Comparison of ENCODE assay signal across 18 cellular contexts in the genomic region with DNA sequence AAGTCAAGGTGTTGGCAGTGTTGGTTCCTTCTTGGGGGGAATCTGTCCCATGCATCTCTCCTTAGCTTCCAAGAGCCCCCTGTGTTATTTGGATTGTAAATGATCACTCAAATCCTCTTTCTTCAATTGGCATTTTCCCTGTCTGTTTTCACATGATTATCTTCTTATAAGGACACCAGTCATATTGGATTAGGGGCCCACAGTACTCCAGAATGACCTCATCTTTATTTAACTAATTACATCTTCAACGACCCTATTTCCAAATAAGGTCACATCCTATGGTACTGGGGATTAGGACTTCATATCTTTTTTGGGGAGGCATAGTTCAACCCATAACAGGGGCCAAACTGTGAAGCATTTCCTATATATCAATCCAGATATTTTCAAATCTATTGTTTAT.
"Had no signal": no experiment of that assay in that cellular context is flagged by ENCODE, and none has a peak within 500 bp of the region (broad histone marks: within the 10 kb centered on the region; RNA-seq: fewer than 3 reads in every experiment).

No MANE protein-coding gene starts in this region.

- H3K4me1 ChIP-seq: SJCRH30 had no signal

- DNase-seq: KBM-7, MV-4-11, NCI-H1048, NCI-H1105, NCI-H1417, NCI-H1436 treated with DMSO at 0.1 percent for 48 hours, NCI-H187, NCI-H2029, NCI-H2081 treated with DMSO at 0.1 percent for 48 hours, NCI-H2171, NCI-H226, NCI-H446, NCI-H510A, NCI-H526, SHP77 treated with DMSO at 0.1 percent for 48 hours, SJCRH30 had no signal

- H3K36me3 ChIP-seq: SJCRH30 had no signal

- H3K27me3 ChIP-seq: SJCRH30 had no signal

- H3K27ac ChIP-seq: RWPE1, SJCRH30, SK-N-MC had no signal

- H3K4me3 ChIP-seq: SJCRH30, SK-N-MC had no signal

- H3K9me3 ChIP-seq: SJCRH30 had no signal
